14 cellular contexts compared by ENCODE assay signal in the genomic region with DNA sequence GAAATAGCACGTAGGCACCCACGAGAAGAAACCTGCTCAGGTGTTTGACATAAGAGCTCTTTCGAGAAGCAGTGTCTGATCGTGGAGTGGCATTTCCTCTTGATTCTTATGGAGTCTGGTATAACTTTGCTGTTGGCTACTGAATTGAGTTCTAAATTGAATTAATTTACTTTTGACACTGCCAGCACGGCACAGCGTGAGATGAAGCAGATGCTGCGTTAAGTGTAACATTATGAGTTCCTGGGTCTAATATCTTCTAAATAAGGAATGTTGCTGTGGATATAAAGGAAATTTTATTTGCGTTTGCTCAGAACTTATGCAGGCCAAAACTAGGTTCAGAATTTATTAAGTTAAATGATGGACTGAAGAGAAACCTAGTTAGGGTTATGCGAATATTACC.
DNase-seq lines count a peak whose midpoint lies in the region; ATAC-seq, FAIRE-seq and TF ChIP-seq lines count a peak whose summit lies in the region.
"Had no signal": no experiment of that assay in that cellular context is flagged by ENCODE, and none has a peak within 500 bp of the region (broad histone marks: within the 10 kb centered on the region; RNA-seq: fewer than 3 reads in every experiment).

No MANE protein-coding gene starts in this region.

- H3K4me1 Mint-ChIP-seq in brain, result peaks cover 58% of the 10 kb centered on the region
- H3K4me1 Mint-ChIP-seq in naive thymus-derived CD8-positive, alpha-beta T cell, result no peaks in the 10 kb centered on the region
- H3K4me1 Mint-ChIP-seq: CD4-positive, CD25-positive, alpha-beta regulatory T cell had no signal

- no peaks in the 10 kb centered on the region for H3K9me3 Mint-ChIP-seq in brain
- peaks cover 0 to 9% (median 0%) of the 10 kb centered on the region in 9 donors for H3K9me3 Mint-ChIP-seq in naive thymus-derived CD8-positive, alpha-beta T cell

- no peaks in the 10 kb centered on the region for H3K79me2 ChIP-seq in KMS-11 (ENCODE audit: insufficient read depth, low read depth)

- WGBS in pancreas, 2 donors, result 72 to 81% methylated on average over 9 of the region's 9 CpGs

- H3K9ac ChIP-seq in BLaER1 treated with 17β-estradiol and CSF1 and Interleukin-3, amounts not matched to agents 10 nM and 100 nM, result no peak overlapping the region
- H3K9ac ChIP-seq in KMS-11, result 0 out of 2 replicates have a peak overlapping the region, but pooled peaks have one; percentile 4
- no peak overlapping the region for H3K9ac ChIP-seq in rectal smooth muscle tissue (ENCODE audit: low read length)
- H3K9ac ChIP-seq: GM23248 had no signal

- H3K9me3 ChIP-seq in BLaER1 treated with 17β-estradiol and CSF1 and Interleukin-3, amounts not matched to agents 10 nM and 100 nM (replicated peaks in 1 of 11), result no peaks in the 10 kb centered on the region
- no peaks in the 10 kb centered on the region for H3K9me3 ChIP-seq in pancreas
- H3K9me3 ChIP-seq: Caco-2 had no signal

- intact Hi-C loops in pancreas (cut with DNase I), result no loop called here

- H3K4me3 Mint-ChIP-seq in brain, result no peak overlapping the region
- no peak overlapping the region for H3K4me3 Mint-ChIP-seq in naive thymus-derived CD8-positive, alpha-beta T cell
- H3K4me3 Mint-ChIP-seq: CD4-positive, CD25-positive, alpha-beta regulatory T cell had no signal

- H3K27ac Mint-ChIP-seq in brain, result peak overlapping the region in 4 of 5 experiments; percentile 37 to 93 (median 80)
- H3K27ac Mint-ChIP-seq in naive thymus-derived CD8-positive, alpha-beta T cell, result no peak overlapping the region
- H3K27ac Mint-ChIP-seq: CD4-positive, CD25-positive, alpha-beta regulatory T cell had no signal

- DNase-seq in pancreas (no peak), NCI-H1092 (lab: John Stamatoyannopoulos, UW) (no peak)
- DNase-seq in naive thymus-derived CD8-positive, alpha-beta T cell, result no peak
- DNase-seq: AML-193; Caco-2; CD4-positive, CD25-positive, alpha-beta regulatory T cell; NCI-H2171 had no signal

- H3K36me3 ChIP-seq in BLaER1 treated with 17β-estradiol and CSF1 and Interleukin-3, amounts not matched to agents 10 nM and 100 nM, result no peaks in the 10 kb centered on the region
- H3K36me3 ChIP-seq in KMS-11 (ENCODE audit: insufficient read depth) (no peaks in the 10 kb centered on the region), rectal smooth muscle tissue (ENCODE audit: control insufficient read depth, insufficient read depth, low read length) (no peaks in the 10 kb centered on the region), pancreas (no peaks in the 10 kb centered on the region)

- H3K4me3 ChIP-seq in BLaER1 treated with 17β-estradiol and CSF1 and Interleukin-3, amounts not matched to agents 10 nM and 100 nM, result no peak overlapping the region
- peak overlapping the region; percentile 59 for H3K4me3 ChIP-seq in KMS-11 (IDR thresholded peaks at IDR 0.05; ENCODE audit: insufficient read depth, low read depth, low read length)
- H3K4me3 ChIP-seq in rectal smooth muscle tissue (ENCODE audit: low read length), result peak overlapping the region; percentile 9
- no peak overlapping the region for H3K4me3 ChIP-seq in pancreas
- H3K4me3 ChIP-seq: GM12878, GM23248 had no signal

- peak overlapping the region in 8 of 11 experiments; percentile 29 to 71 (median 66); a peak in 14 of 22 replicates for H3K4me2 ChIP-seq in BLaER1 treated with 17β-estradiol and CSF1 and Interleukin-3, amounts not matched to agents 10 nM and 100 nM
- H3K4me2 ChIP-seq in KMS-11, result peak overlapping the region; percentile 65

- FAIRE-seq in pancreas (lab: Jason Lieb, UNC), result no peak
- FAIRE-seq: GM12878 had no signal

- H3K27me3 Mint-ChIP-seq in brain, result peaks cover 7% of the 10 kb centered on the region
- no peaks in the 10 kb centered on the region for H3K27me3 Mint-ChIP-seq in naive thymus-derived CD8-positive, alpha-beta T cell
- H3K27me3 Mint-ChIP-seq: CD4-positive, CD25-positive, alpha-beta regulatory T cell had no signal

- POLR2A ChIA-PET in naive thymus-derived CD8-positive, alpha-beta T cell (lab: Charles Lee), result no interaction called here

- H4K20me1 ChIP-seq in BLaER1 treated with 17β-estradiol and CSF1 and Interleukin-3, amounts not matched to agents 10 nM and 100 nM, result no peaks in the 10 kb centered on the region
- no peaks in the 10 kb centered on the region for H4K20me1 ChIP-seq in KMS-11 (ENCODE audit: insufficient read depth)

- peaks cover 0 to 37% (median 19%) of the 10 kb centered on the region in 10 experiments; a peak in 14 of 20 replicates for H3K4me1 ChIP-seq in BLaER1 treated with 17β-estradiol and CSF1 and Interleukin-3, amounts not matched to agents 10 nM and 100 nM
- H3K4me1 ChIP-seq in KMS-11 (ENCODE audit: low read depth, poor library complexity, severe bottlenecking) (peaks cover 81% of the 10 kb centered on the region), rectal smooth muscle tissue (ENCODE audit: control insufficient read depth, insufficient read depth, low read length) (peaks cover 10% of the 10 kb centered on the region), pancreas (no peaks in the 10 kb centered on the region)
- H3K4me1 ChIP-seq: Caco-2 had no signal

- no peak overlapping the region for H3K27ac ChIP-seq in BLaER1 treated with 17β-estradiol and CSF1 and Interleukin-3, amounts not matched to agents 10 nM and 100 nM
- H3K27ac ChIP-seq in KMS-11 (peak overlapping the region; percentile 73), rectal smooth muscle tissue (ENCODE audit: low read depth, low read length) (peak overlapping the region; percentile 37), pancreas (no peak overlapping the region)
- H3K27ac ChIP-seq: GM23248 had no signal

- H3K27me3 ChIP-seq in BLaER1 treated with 17β-estradiol and CSF1 and Interleukin-3, amounts not matched to agents 10 nM and 100 nM, result no peaks in the 10 kb centered on the region
- H3K27me3 ChIP-seq in KMS-11 (ENCODE audit: insufficient read depth, low read depth) (no peaks in the 10 kb centered on the region), rectal smooth muscle tissue (ENCODE audit: control insufficient read depth, insufficient read depth, low read length) (no peaks in the 10 kb centered on the region), pancreas (no peaks in the 10 kb centered on the region)

- no peak for TF ChIP-seq CTCF in KMS-11 (conservative IDR thresholded peaks at IDR 0.05; ENCODE audit: low read depth, low read length)
- TF ChIP-seq CTCF in brain (conservative IDR thresholded peaks at IDR 0.05), result no peak
- no peak for TF ChIP-seq CTCF in pancreas (IDR thresholded peaks at IDR 0.05)

- no peak overlapping the region for H2AFZ ChIP-seq in KMS-11 (ENCODE audit: low read depth)
- H2AFZ ChIP-seq: GM23248 had no signal

- no peak for ATAC-seq in pancreas
- no peak for ATAC-seq in naive thymus-derived CD8-positive, alpha-beta T cell
- ATAC-seq: GM12878, PC-3 had no signal

- no peaks in the 10 kb centered on the region for H3K36me3 Mint-ChIP-seq in brain
- no peaks in the 10 kb centered on the region for H3K36me3 Mint-ChIP-seq in naive thymus-derived CD8-positive, alpha-beta T cell
- H3K36me3 Mint-ChIP-seq: CD4-positive, CD25-positive, alpha-beta regulatory T cell had no signal

Comparison
In these comparisons a context has a peak if more than half of its experiments do, and no peak if none do; other contexts are left out.
1. H3K27ac ChIP-seq: peak in KMS-11 (single experiment) and rectal smooth muscle tissue (single experiment); none in BLaER1 treated with 17β-estradiol and CSF1 and Interleukin-3, amounts not matched to agents 10 nM and 100 nM (0 of 11) and pancreas (0 of 4).
2. H3K4me3 ChIP-seq: peak in KMS-11 (single experiment) and rectal smooth muscle tissue (single experiment); none in BLaER1 treated with 17β-estradiol and CSF1 and Interleukin-3, amounts not matched to agents 10 nM and 100 nM (0 of 10) and pancreas (0 of 4).
3. H3K27ac Mint-ChIP-seq: peak in brain (4 of 5); none in naive thymus-derived CD8-positive, alpha-beta T cell (0 of 10).